In genomic region chr1:110877776-110878175, GRCh38 we compare ENCODE assay signal across 17 cellular contexts. TPM values are rescaled to one million over a fixed set of nuclear protein-coding genes. Genes with fewer than 3 reads are reported as not detected.
DNase-seq lines count a peak whose midpoint lies in the region; ATAC-seq lines count a peak whose summit lies in the region.
"Had no signal": no experiment of that assay in that cellular context is flagged by ENCODE, and none has a peak within 500 bp of the region (broad histone marks: within the 10 kb centered on the region; RNA-seq: fewer than 3 reads in every experiment).

No MANE protein-coding gene starts in this region.

- CTCF ChIA-PET in CD8-positive, alpha-beta memory T cell (lab: Charles Lee): interaction anchor here (1.2 kb wide), 1 partner anchor 13 kb away, joined by 3 read pairs; no protein-coding TSS in a partner anchor

- H3K36me3 ChIP-seq in CD8-positive, alpha-beta memory T cell (ENCODE audit: insufficient read depth, low read length): peaks cover 4% of the 10 kb centered on the region
- H3K36me3 ChIP-seq in KOPT-K1 (ENCODE audit: insufficient read depth, low read length): 0 out of 2 replicates have a peak, but pooled peaks cover 12% of the 10 kb centered on the region
- H3K36me3 ChIP-seq: colonic mucosa, right atrium auricular region had no signal

- peak overlapping the region; percentile 94 for H3K4me3 ChIP-seq in CD8-positive, alpha-beta memory T cell (ENCODE audit: low read length)
- H3K4me3 ChIP-seq: colonic mucosa, right atrium auricular region had no signal

- peaks cover 62 to 69% (median 69%) of the 10 kb centered on the region in 3 donors for H3K4me1 Mint-ChIP-seq in CD8-positive, alpha-beta memory T cell
- peaks cover 56% of the 10 kb centered on the region for H3K4me1 Mint-ChIP-seq in activated T-helper 2 cell treated with anti-CD3 and anti-CD28 coated beads, Interferon-gamma antibody, Interleukin-2, Interleukin-4, amounts not matched to agents 10 μg/mL and 5 μg/mL and 100 μg/mL, durations not matched to agents 14 hours and 24 hours and 36 hours (ENCODE audit: low read depth)
- H3K4me1 Mint-ChIP-seq in natural killer cell treated with Interleukin-12 subunit alpha and Interleukin-12 subunit beta and Interleukin-15 and Interleukin-18, amount 100 ng/mL, for 72 hours (ENCODE audit: low read depth in 2 of 2): peaks cover 46 to 76% of the 10 kb centered on the region in 2 donors

- no peaks in the 10 kb centered on the region for H3K27me3 Mint-ChIP-seq in CD8-positive, alpha-beta memory T cell
- no peaks in the 10 kb centered on the region for H3K27me3 Mint-ChIP-seq in activated T-helper 2 cell treated with anti-CD3 and anti-CD28 coated beads, Interferon-gamma antibody, Interleukin-2, Interleukin-4, amounts not matched to agents 10 μg/mL and 5 μg/mL and 100 μg/mL, durations not matched to agents 14 hours and 24 hours and 36 hours (ENCODE audit: low read depth)
- no peaks in the 10 kb centered on the region for H3K27me3 Mint-ChIP-seq in natural killer cell treated with Interleukin-12 subunit alpha and Interleukin-12 subunit beta and Interleukin-15 and Interleukin-18, amount 100 ng/mL, for 72 hours

- no peak for ATAC-seq in natural killer cell treated with Interleukin-12 subunit alpha and Interleukin-12 subunit beta and Interleukin-15 and Interleukin-18, amount 100 ng/mL, for 72 hours
- ATAC-seq in GM19455 (IDR thresholded peaks at IDR 0.05; ENCODE audit: unreplicated experiment): no peak
- ATAC-seq: HCT116, Panc1 had no signal

- peak overlapping the region; percentile 84 to 99 (median 98) for H3K4me3 Mint-ChIP-seq in CD8-positive, alpha-beta memory T cell
- H3K4me3 Mint-ChIP-seq in activated T-helper 2 cell treated with anti-CD3 and anti-CD28 coated beads, Interferon-gamma antibody, Interleukin-2, Interleukin-4, amounts not matched to agents 10 μg/mL and 5 μg/mL and 100 μg/mL, durations not matched to agents 14 hours and 24 hours and 36 hours (ENCODE audit: low read depth): peak overlapping the region; percentile 80
- peak overlapping the region; percentile 100 for H3K4me3 Mint-ChIP-seq in natural killer cell treated with Interleukin-12 subunit alpha and Interleukin-12 subunit beta and Interleukin-15 and Interleukin-18, amount 100 ng/mL, for 72 hours

- H3K27ac ChIP-seq in CD8-positive, alpha-beta memory T cell (ENCODE audit: low read depth, low read length): peak overlapping the region; percentile 95
- peak overlapping the region; percentile 92 for H3K27ac ChIP-seq in KOPT-K1 (ENCODE audit: low read depth, low read length, poor library complexity, severe bottlenecking)
- H3K27ac ChIP-seq: colonic mucosa, right atrium auricular region, VCaP had no signal

- DNase-seq in CD8-positive, alpha-beta memory T cell: no peak
- DNase-seq in activated T-helper 2 cell treated with anti-CD3 and anti-CD28 coated beads, Interferon-gamma antibody, Interleukin-2, Interleukin-4, amounts not matched to agents 10 μg/mL and 5 μg/mL and 100 μg/mL, durations not matched to agents 14 hours and 24 hours and 36 hours (ENCODE audit: low spot score): no peak
- DNase-seq in natural killer cell treated with Interleukin-12 subunit alpha and Interleukin-12 subunit beta and Interleukin-15 and Interleukin-18, amount 100 ng/mL, for 72 hours (ENCODE audit: low spot score): no peak
- DNase-seq in NCI-H345 treated with DMSO at 0.1 percent for 48 hours (lab: John Stamatoyannopoulos, UW; ENCODE audit: unreplicated experiment) (no peak), NCI-H1417 treated with DMSO at 0.1 percent for 48 hours (lab: John Stamatoyannopoulos, UW) (no peak)
- DNase-seq in NK-92 treated with Interleukin-12 subunit alpha and Interleukin-12 subunit beta, amount 100 ng/mL, for 24 hours (lab: John Stamatoyannopoulos, UW): no peak
- DNase-seq: C1 segment of cervical spinal cord, colonic mucosa, mesenchymal stem cell, NCI-H2029, NCI-H510A treated with DMSO at 0.1 percent for 48 hours had no signal

- peak overlapping the region; percentile 85 to 99 (median 94) for H3K27ac Mint-ChIP-seq in CD8-positive, alpha-beta memory T cell
- peak overlapping the region; percentile 91 for H3K27ac Mint-ChIP-seq in activated T-helper 2 cell treated with anti-CD3 and anti-CD28 coated beads, Interferon-gamma antibody, Interleukin-2, Interleukin-4, amounts not matched to agents 10 μg/mL and 5 μg/mL and 100 μg/mL, durations not matched to agents 14 hours and 24 hours and 36 hours
- H3K27ac Mint-ChIP-seq in natural killer cell treated with Interleukin-12 subunit alpha and Interleukin-12 subunit beta and Interleukin-15 and Interleukin-18, amount 100 ng/mL, for 72 hours: peak overlapping the region; percentile 97 to 99

- H3K9me3 Mint-ChIP-seq in CD8-positive, alpha-beta memory T cell: no peaks in the 10 kb centered on the region
- H3K9me3 Mint-ChIP-seq in activated T-helper 2 cell treated with anti-CD3 and anti-CD28 coated beads, Interferon-gamma antibody, Interleukin-2, Interleukin-4, amounts not matched to agents 10 μg/mL and 5 μg/mL and 100 μg/mL, durations not matched to agents 14 hours and 24 hours and 36 hours: no peaks in the 10 kb centered on the region
- H3K9me3 Mint-ChIP-seq in natural killer cell treated with Interleukin-12 subunit alpha and Interleukin-12 subunit beta and Interleukin-15 and Interleukin-18, amount 100 ng/mL, for 72 hours: no peaks in the 10 kb centered on the region

- POLR2A ChIA-PET in CD8-positive, alpha-beta memory T cell (lab: Charles Lee): interaction anchor here (0.5 kb wide), 1 partner anchor 33 kb away, joined by 3 read pairs; no protein-coding TSS in a partner anchor

- no peaks in the 10 kb centered on the region for H3K27me3 ChIP-seq in CD8-positive, alpha-beta memory T cell (ENCODE audit: insufficient read depth, low read length, poor library complexity, severe bottlenecking)
- H3K27me3 ChIP-seq: colonic mucosa, right atrium auricular region had no signal

- H3K36me3 Mint-ChIP-seq in CD8-positive, alpha-beta memory T cell: peaks cover 14 to 66% (median 16%) of the 10 kb centered on the region in 3 donors
- H3K36me3 Mint-ChIP-seq in activated T-helper 2 cell treated with anti-CD3 and anti-CD28 coated beads, Interferon-gamma antibody, Interleukin-2, Interleukin-4, amounts not matched to agents 10 μg/mL and 5 μg/mL and 100 μg/mL, durations not matched to agents 14 hours and 24 hours and 36 hours (ENCODE audit: low read depth): peaks cover 64% of the 10 kb centered on the region
- peaks cover 50% of the 10 kb centered on the region for H3K36me3 Mint-ChIP-seq in natural killer cell treated with Interleukin-12 subunit alpha and Interleukin-12 subunit beta and Interleukin-15 and Interleukin-18, amount 100 ng/mL, for 72 hours

- no peaks in the 10 kb centered on the region for H3K9me3 ChIP-seq in CD8-positive, alpha-beta memory T cell (ENCODE audit: low read length)
- no peaks in the 10 kb centered on the region for H3K9me3 ChIP-seq in KOPT-K1 (ENCODE audit: insufficient read depth, low read length, poor library complexity, severe bottlenecking)
- H3K9me3 ChIP-seq: colonic mucosa, right atrium auricular region had no signal

- peaks cover 67% of the 10 kb centered on the region for H3K4me1 ChIP-seq in CD8-positive, alpha-beta memory T cell (ENCODE audit: insufficient read depth, low read length)
- H3K4me1 ChIP-seq: colonic mucosa, right atrium auricular region had no signal

- intact Hi-C loops in activated T-helper 2 cell treated with anti-CD3 and anti-CD28 coated beads, Interferon-gamma antibody, Interleukin-2, Interleukin-4, amounts not matched to agents 10 μg/mL and 5 μg/mL and 100 μg/mL, durations not matched to agents 14 hours and 24 hours and 36 hours (cut with micrococcal nuclease): loop anchor here (5.0 to 10.0 kb wide), 5 partner anchors 230 to 747 kb away; partner anchors contain the start of gene C1orf162

RNA-seq across cellular contexts. Expression of gene CD53, which starts 4.8 kb away (rescaled TPM):
- 100 to 1,000 TPM; 190 to 194 TPM for total RNA-seq in CD8-positive, alpha-beta memory T cell
- 1,104 TPM for polyA plus RNA-seq in CD8-positive, alpha-beta memory T cell
- 161 and 165 TPM in 2 replicates for total RNA-seq in activated T-helper 2 cell treated with anti-CD3 and anti-CD28 coated beads, Interferon-gamma antibody, Interleukin-2, Interleukin-4, amounts not matched to agents 10 μg/mL and 5 μg/mL and 100 μg/mL, durations not matched to agents 14 hours and 24 hours and 36 hours
- total RNA-seq in natural killer cell treated with Interleukin-12 subunit alpha and Interleukin-12 subunit beta and Interleukin-15 and Interleukin-18, amount 100 ng/mL, for 72 hours: 100 to 1,000 TPM; 357 to 897 TPM
